In the genomic region with DNA sequence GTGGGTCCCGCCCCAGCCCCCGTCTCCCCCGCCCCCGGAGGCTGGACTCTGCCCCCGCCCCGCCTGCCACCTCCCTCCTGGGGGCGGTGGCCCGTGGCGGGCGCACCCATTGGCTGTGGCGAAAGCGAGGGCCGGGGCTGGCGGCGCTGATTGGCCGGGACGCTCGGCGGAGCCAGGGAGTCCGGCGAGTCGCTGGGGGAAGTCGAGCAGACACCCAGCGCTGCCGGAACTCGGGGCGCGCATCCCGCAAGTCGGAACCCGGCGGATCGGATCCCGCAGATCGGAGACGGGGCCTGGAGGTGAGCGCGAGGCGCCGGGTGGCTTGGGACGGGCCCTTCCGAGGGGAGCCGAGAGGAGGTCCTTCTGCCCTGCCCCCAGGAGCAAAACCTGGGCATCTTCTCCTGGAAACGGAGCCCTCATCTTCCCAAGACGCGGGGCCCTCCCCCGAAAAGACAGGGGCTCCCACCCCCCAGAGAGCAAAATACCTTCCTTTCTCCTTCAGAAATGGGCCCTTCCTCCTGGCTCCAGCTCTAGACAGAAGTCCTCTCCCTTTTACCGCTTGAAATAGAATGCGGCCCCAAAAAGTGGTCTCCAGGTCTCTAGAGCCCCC, we compare ENCODE assay signal across 8 cellular contexts. TPM values are rescaled to one million over a fixed set of nuclear protein-coding genes. Genes with fewer than 3 reads are reported as not detected.
DNase-seq lines count a peak whose midpoint lies in the region; ATAC-seq, FAIRE-seq and TF ChIP-seq lines count a peak whose summit lies in the region.

A gene (plus strand): TSS at position 205 of the 610 bp plus-strand sequence. CDS start 61,123 bp downstream, outside the sequence.

- BruUV-seq in HepG2 (replicated peaks; lab: Mats Ljungman, UMichigan) = no TSS peak

- no peaks in the 10 kb centered on the region for H3K36me3 ChIP-seq in HepG2 (replicated peaks in 1 of 2; ENCODE audit: control insufficient read depth in 1 of 2, insufficient read depth in 2 of 2, low read length in 2 of 2)

- peak within 1 kb of the TSS; percentile 71 for H3K9ac ChIP-seq in HepG2 (ENCODE audit: insufficient read depth, low read depth, low read length)

- H3K4me3 Mint-ChIP-seq in activated CD4-positive, alpha-beta T cell treated with anti-CD3 and anti-CD28 coated beads, Interleukin-2, amount 10 ng/mL, durations not matched to agents 7 days and 5 days = peak within 1 kb of the TSS; percentile 79

- 0 out of 2 replicates have a peak, but pooled peaks have one; percentile 9 for TF ChIP-seq CTCF in HepG2 (CRISPR knock-in tag; IDR thresholded peaks at IDR 0.05)

- peaks cover 6% of the 10 kb centered on the region; the same call in 1 of the 2 replicates for H4K20me1 ChIP-seq in HepG2 (ENCODE audit: insufficient read depth, low read length)

- H3K4me1 Mint-ChIP-seq in activated CD4-positive, alpha-beta T cell treated with anti-CD3 and anti-CD28 coated beads, Interleukin-2, amount 10 ng/mL, durations not matched to agents 7 days and 5 days = peaks cover 19% of the 10 kb centered on the region

- H3K4me1 ChIP-seq in HepG2 (ENCODE audit: insufficient read depth, low read length) = peaks cover 59% of the 10 kb centered on the region

- TF ChIP-seq EP300 in HepG2 (IDR thresholded peaks at IDR 0.05; ENCODE audit: low read depth in 2 of 2, low read length in 2 of 2) (peak; percentile 60 to 64; a peak in 2 of 4 replicates), HepG2 (CRISPR knock-in tag; IDR thresholded peaks at IDR 0.05; ENCODE audit: borderline replicate concordance) (no peak)

- peak; percentile 86 to 88 for TF ChIP-seq POLR2A in HepG2 (IDR thresholded peaks at IDR 0.05; ENCODE audit: insufficient read depth in 1 of 2, low read depth in 2 of 2, low read length in 2 of 2)

- H3K27me3 Mint-ChIP-seq in activated CD4-positive, alpha-beta T cell treated with anti-CD3 and anti-CD28 coated beads, Interleukin-2, amount 10 ng/mL, durations not matched to agents 7 days and 5 days = no peaks in the 10 kb centered on the region

- in situ Hi-C loops in HepG2 (cut with HindIII; ENCODE audit: extremely low pct_ligation_motif_present, low pct_unique_long_range_greater_than_20kb) = loop anchor here (5.0 to 25.0 kb wide), 2 partner anchors 68 to 213 kb away; a partner anchor contains a TSS

- H3K4me3 ChIP-seq in HepG2 (replicated peaks in 1 of 3; ENCODE audit: insufficient read depth in 1 of 3, low read depth in 2 of 3, low read length in 3 of 3) = peak within 1 kb of the TSS; percentile 81 to 94 (median 89)

- H3K27ac ChIP-seq in HepG2 (ENCODE audit: extremely low read length, insufficient read depth, low read length) = peak within 1 kb of the TSS; percentile 39

- DNase-seq in AML-193 (lab: John Stamatoyannopoulos, UW) (peak; percentile 76 to 77), NCI-H460 (ENCODE audit: extremely low read depth, low read depth) (peak; percentile 71), cortex of kidney (lab: John Stamatoyannopoulos, UW) (peak; percentile 41), HepG2 (ENCODE audit: low spot score) (peak; percentile 91)
- peak; percentile 91 for DNase-seq in activated CD4-positive, alpha-beta T cell treated with anti-CD3 and anti-CD28 coated beads, Interleukin-2, amount 10 ng/mL, durations not matched to agents 7 days and 5 days
- peak; percentile 81 to 87 for DNase-seq in stimulated activated CD4-positive, alpha-beta T cell treated with anti-CD3 and anti-CD28 coated beads, Interleukin-2, amount 100 ng/mL, for 48 hours

- no peaks in the 10 kb centered on the region; a peak in 1 of 5 replicates for H3K27me3 ChIP-seq in HepG2 (ENCODE audit: control insufficient read depth in 1 of 2, insufficient read depth in 2 of 2, low read length in 2 of 2)

- 2% methylated on average over 40 of the region's 49 CpGs for WGBS in HepG2 (ENCODE audit: low lambda C conversion rate)

- peak within 1 kb of the TSS; percentile 83 for H3K27ac Mint-ChIP-seq in activated CD4-positive, alpha-beta T cell treated with anti-CD3 and anti-CD28 coated beads, Interleukin-2, amount 10 ng/mL, durations not matched to agents 7 days and 5 days

- FAIRE-seq in HepG2 (lab: Jason Lieb, UNC) = no peak

- no peaks in the 10 kb centered on the region for H3K36me3 Mint-ChIP-seq in activated CD4-positive, alpha-beta T cell treated with anti-CD3 and anti-CD28 coated beads, Interleukin-2, amount 10 ng/mL, durations not matched to agents 7 days and 5 days (ENCODE audit: low read depth)

- H3K79me2 ChIP-seq in HepG2 (ENCODE audit: insufficient read depth, low read length) = peaks cover 26% of the 10 kb centered on the region

- intact Hi-C loops in HepG2 (cut with micrococcal nuclease; ENCODE audit: unreplicated experiment) = loop anchor here (2.0 to 10.0 kb wide), 3 partner anchors 124 to 420 kb away; a partner anchor contains a TSS

- peaks cover 3% of the 10 kb centered on the region for H3K9me3 Mint-ChIP-seq in activated CD4-positive, alpha-beta T cell treated with anti-CD3 and anti-CD28 coated beads, Interleukin-2, amount 10 ng/mL, durations not matched to agents 7 days and 5 days

- POLR2A ChIA-PET in activated CD4-positive, alpha-beta T cell treated with anti-CD3 and anti-CD28 coated beads, Interleukin-2, amount 10 ng/mL, durations not matched to agents 7 days and 5 days (lab: Charles Lee) = no interaction called here
- POLR2A ChIA-PET in HepG2 (lab: Yijun Ruan, JAX) = interaction anchor here (1.1 to 1.6 kb wide), 4 partner anchors 9 to 210 kb away, joined by 3 to 5 read pairs (median 4); a partner anchor contains a TSS

- no peaks in the 10 kb centered on the region for H3K9me3 ChIP-seq in HepG2 (ENCODE audit: low read length)

- peak within 1 kb of the TSS; percentile 49 for H2AFZ ChIP-seq in HepG2 (ENCODE audit: low read length)

- TF ChIP-seq RAD21 in HepG2 (CRISPR knock-in tag; IDR thresholded peaks at IDR 0.05) = peak; percentile 58; the same call in 1 of the 2 replicates

- peak; percentile 100 for ATAC-seq in GM19025 (IDR thresholded peaks at IDR 0.05; ENCODE audit: low read depth, unreplicated experiment)
- ATAC-seq in HG03175 (IDR thresholded peaks at IDR 0.05; ENCODE audit: unreplicated experiment) = peak; percentile 100
- ATAC-seq in HepG2 = peak; percentile 93

- CTCF ChIA-PET in activated CD4-positive, alpha-beta T cell treated with anti-CD3 and anti-CD28 coated beads, Interleukin-2, amount 10 ng/mL, durations not matched to agents 7 days and 5 days (lab: Charles Lee) = interaction anchor here (0.6 to 1.0 kb wide), 2 partner anchors 8 to 9 kb away, joined by 4 read pairs; no protein-coding TSS in a partner anchor
- CTCF ChIA-PET in HepG2 (lab: Yijun Ruan, JAX; ENCODE audit: low intra/inter-chr PET ratio, low total read pairs) = no interaction called here

- peak within 1 kb of the TSS; percentile 89 for H3K4me2 ChIP-seq in HepG2 (ENCODE audit: low read depth, low read length)

TF ChIP-seq in HepG2, 621 proteins besides CTCF, POLR2A, EP300 and RAD21 (continues in another document):
- TF ChIP-seq ZNF17 (CRISPR knock-in tag; IDR thresholded peaks at IDR 0.05) (no peak), NFE2L1 (CRISPR knock-in tag; IDR thresholded peaks at IDR 0.05; ENCODE audit: borderline replicate concordance) (no peak), KLF15 (CRISPR knock-in tag; IDR thresholded peaks at IDR 0.05; ENCODE audit: borderline replicate concordance) (peak; percentile 98)

RNA-seq across cellular contexts. Expression of the gene that starts here (rescaled TPM):
- total RNA-seq in NCI-H460 (2014; rRNA removed; shearing (Covaris generic)) = 0.52 and 0.59 TPM in 2 replicates
- polyA plus RNA-seq in NCI-H460 (2014; cell fraction: nucleus; rRNA removed) = 0.07 and 0.61 TPM in 2 replicates
- total RNA-seq in activated CD4-positive, alpha-beta T cell treated with anti-CD3 and anti-CD28 coated beads, Interleukin-2, amount 10 ng/mL, durations not matched to agents 7 days and 5 days = 1 to 10 TPM; 5.4 to 5.6 TPM
- 97.3 and 123 TPM in 2 replicates for total RNA-seq in HepG2 (2016; rRNA removed; fragmentation: Illumina TruSeq; extraction: Trizol)
- total RNA-seq in HepG2 (2016; cell fraction: cytosol; rRNA removed; fragmentation: Illumina TruSeq; extraction: Trizol; ENCODE audit: low read depth) = 9.7 and 10.7 TPM in 2 replicates
- total RNA-seq in HepG2 (2016; cell fraction: insoluble cytoplasmic fraction; rRNA removed; fragmentation: Illumina TruSeq; extraction: Trizol) = 100 and 112 TPM in 2 replicates
- total RNA-seq in HepG2 (2016; cell fraction: membrane; rRNA removed; fragmentation: Illumina TruSeq; extraction: Trizol) = 29.4 and 30.9 TPM in 2 replicates
- 61.8 and 69.4 TPM in 2 replicates for total RNA-seq in HepG2 (2016; cell fraction: nucleus; rRNA removed; fragmentation: Illumina TruSeq; extraction: Trizol)
- 47.6 and 55.0 TPM in 2 replicates for polyA plus RNA-seq in HepG2 (2011; rRNA removed)
- 25.4 and 34.3 TPM in 2 replicates for polyA plus RNA-seq in HepG2 (2011; cell fraction: cytosol; rRNA removed)
- 65.2 and 68.0 TPM in 2 replicates for polyA plus RNA-seq in HepG2 (2011; cell fraction: nucleus; rRNA removed)
- polyA plus RNA-seq in HepG2 (2012) = 21.6 and 22.2 TPM in 2 replicates
- polyA plus RNA-seq in HepG2 (2016; cell fraction: cytosol; fragmentation: Illumina TruSeq; extraction: Trizol; ENCODE audit: low read depth) = 5.7 and 5.8 TPM in 2 replicates
- polyA plus RNA-seq in HepG2 (2016; cell fraction: insoluble cytoplasmic fraction; fragmentation: Illumina TruSeq; extraction: Trizol; ENCODE audit: low read depth) = 116 and 128 TPM in 2 replicates
- 15.2 TPM in 2 replicates for polyA plus RNA-seq in HepG2 (2016; cell fraction: membrane; fragmentation: Illumina TruSeq; extraction: Trizol; ENCODE audit: low read depth)
- polyA plus RNA-seq in HepG2 (2016; cell fraction: nucleus; fragmentation: Illumina TruSeq; extraction: Trizol; ENCODE audit: insufficient read depth, low read depth) = 101 and 108 TPM in 2 replicates
- polyA minus RNA-seq in HepG2 (2011; rRNA and poly(A)+ RNA removed; ENCODE audit: low replicate concordance) = 0.44 and 41.3 TPM in 2 replicates
- polyA minus RNA-seq in HepG2 (2011; cell fraction: cytosol; rRNA and poly(A)+ RNA removed) = 24.2 and 32.3 TPM in 2 replicates
- polyA minus RNA-seq in HepG2 (2011; cell fraction: nucleus; rRNA and poly(A)+ RNA removed) = 32.1 and 39.7 TPM in 2 replicates

Comparison
In these comparisons a context has a peak if more than half of its experiments do, and no peak if none do; other contexts are left out.
1. Peak in every context shown above with its lines: DNase-seq, ATAC-seq, H3K4me3 ChIP-seq and H3K27ac ChIP-seq.
2. Peak in DNase-seq in NCI-H460; RNA of the gene not detected or under 1 TPM.
3. DNase-seq: peak in every context shown above with its lines; median percentile 91 in activated CD4-positive, alpha-beta T cell treated with anti-CD3 and anti-CD28 coated beads, Interleukin-2, amount 10 ng/mL, durations not matched to agents 7 days and 5 days; 91 in HepG2; 84 in stimulated activated CD4-positive, alpha-beta T cell treated with anti-CD3 and anti-CD28 coated beads, Interleukin-2, amount 100 ng/mL, for 48 hours; 76 in AML-193; 71 in NCI-H460; 41 in cortex of kidney.